Comparison of ENCODE assay signal across 23 cellular contexts in the genomic region with DNA sequence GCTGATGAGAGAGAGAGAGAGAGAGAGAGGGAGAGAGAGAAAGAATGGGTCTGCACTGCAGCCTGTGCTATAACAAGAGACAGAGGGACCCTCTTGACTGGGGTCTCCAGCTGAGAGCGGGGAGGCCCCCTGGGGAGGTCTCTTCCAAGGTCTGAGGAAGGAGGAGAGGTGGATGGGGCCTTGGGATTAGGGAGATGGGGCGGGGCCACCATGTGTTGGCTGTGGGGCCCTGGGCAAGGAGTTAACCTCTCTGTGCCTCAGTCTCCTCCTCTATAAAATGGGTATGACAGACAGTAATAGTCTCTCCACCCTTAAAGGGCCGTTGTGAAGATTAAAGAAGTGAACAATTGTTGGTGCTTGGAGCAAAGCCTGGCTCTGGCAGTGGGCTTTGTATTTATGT.
DNase-seq lines count a peak whose midpoint lies in the region; ATAC-seq, FAIRE-seq and TF ChIP-seq lines count a peak whose summit lies in the region.
"Had no signal": no experiment of that assay in that cellular context is flagged by ENCODE, and none has a peak within 500 bp of the region (broad histone marks: within the 10 kb centered on the region; RNA-seq: fewer than 3 reads in every experiment).

No MANE protein-coding gene starts in this region.

- H3K4me3 Mint-ChIP-seq in natural killer cell (no peak overlapping the region), progenitor cell of endocrine pancreas (ENCODE audit: low read depth) (no peak overlapping the region)
- no peak overlapping the region for H3K4me3 Mint-ChIP-seq in natural killer cell treated with Interleukin-12 subunit alpha and Interleukin-12 subunit beta and Interleukin-15 and Interleukin-18, amount 100 ng/mL, for 72 hours
- H3K4me3 Mint-ChIP-seq: activated CD4-positive, alpha-beta T cell treated with anti-CD3 and anti-CD28 coated beads, Interleukin-2, amount 10 ng/mL, durations not matched to agents 24 days and 14 days; activated T-cell treated with anti-CD3 and anti-CD28 coated beads, Interleukin-2, amount 50 U/mL, for 72 hours; nephron progenitor cell had no signal

- no peak for TF ChIP-seq POLR2A in GM12892 (IDR thresholded peaks at IDR 0.05; ENCODE audit: low read depth, low read length)

- no peak overlapping the region for H3K27ac ChIP-seq in kidney (ENCODE audit: low read depth in 2 of 2, low read length in 2 of 2)
- H3K27ac ChIP-seq: BLaER1 treated with 17β-estradiol and CSF1 and Interleukin-3, amounts not matched to agents 10 nM and 100 nM; gastroesophageal sphincter; hepatocyte; pancreas; Peyer's patch; transverse colon had no signal

- no peaks in the 10 kb centered on the region for H3K9me3 ChIP-seq in kidney (ENCODE audit: control insufficient read depth in 1 of 2, low read length in 2 of 2)
- H3K9me3 ChIP-seq: gastroesophageal sphincter, pancreas, transverse colon had no signal

- no peak for ATAC-seq in natural killer cell
- no peak for ATAC-seq in natural killer cell treated with Interleukin-12 subunit alpha and Interleukin-12 subunit beta and Interleukin-15 and Interleukin-18, amount 100 ng/mL, for 72 hours
- ATAC-seq in GM18519 (IDR thresholded peaks at IDR 0.05; ENCODE audit: low FRiP score, unreplicated experiment), result no peak
- ATAC-seq: activated T-cell treated with anti-CD3 and anti-CD28 coated beads, Interleukin-2, amount 50 U/mL, for 72 hours; gastroesophageal sphincter; pancreas had no signal

- H3K27ac Mint-ChIP-seq in natural killer cell (no peak overlapping the region), progenitor cell of endocrine pancreas (no peak overlapping the region)
- H3K27ac Mint-ChIP-seq in natural killer cell treated with Interleukin-12 subunit alpha and Interleukin-12 subunit beta and Interleukin-15 and Interleukin-18, amount 100 ng/mL, for 72 hours, result no peak overlapping the region
- H3K27ac Mint-ChIP-seq: activated CD4-positive, alpha-beta T cell treated with anti-CD3 and anti-CD28 coated beads, Interleukin-2, amount 10 ng/mL, durations not matched to agents 24 days and 14 days; activated T-cell treated with anti-CD3 and anti-CD28 coated beads, Interleukin-2, amount 50 U/mL, for 72 hours; nephron progenitor cell had no signal

- intact Hi-C loops in natural killer cell (cut with micrococcal nuclease) (no loop called here), kidney (cut with DNase I) (loop anchor here (10.0 kb wide), 1 partner anchor 128 kb away; no protein-coding TSS in a partner anchor)

- H3K4me1 Mint-ChIP-seq in natural killer cell (no peaks in the 10 kb centered on the region), progenitor cell of endocrine pancreas (ENCODE audit: low read depth) (peaks cover 2% of the 10 kb centered on the region)
- H3K4me1 Mint-ChIP-seq in natural killer cell treated with Interleukin-12 subunit alpha and Interleukin-12 subunit beta and Interleukin-15 and Interleukin-18, amount 100 ng/mL, for 72 hours (ENCODE audit: low read depth in 2 of 2), result no peaks in the 10 kb centered on the region

- H3K27me3 Mint-ChIP-seq in natural killer cell (ENCODE audit: low read depth in 2 of 2), result peaks cover 6 to 7% of the 10 kb centered on the region in 2 donors
- peaks cover 0 to 2% of the 10 kb centered on the region in 2 donors for H3K27me3 Mint-ChIP-seq in natural killer cell treated with Interleukin-12 subunit alpha and Interleukin-12 subunit beta and Interleukin-15 and Interleukin-18, amount 100 ng/mL, for 72 hours
- no peaks in the 10 kb centered on the region for H3K27me3 Mint-ChIP-seq in progenitor cell of endocrine pancreas

- H3K4me1 ChIP-seq in kidney (ENCODE audit: control insufficient read depth in 1 of 2, insufficient read depth in 1 of 2, low read depth in 1 of 2, low read length in 2 of 2), result no peaks in the 10 kb centered on the region
- H3K4me1 ChIP-seq: HAP-1, pancreas had no signal

- H3K36me3 Mint-ChIP-seq in natural killer cell (no peaks in the 10 kb centered on the region), progenitor cell of endocrine pancreas (ENCODE audit: insufficient read depth) (no peaks in the 10 kb centered on the region)
- H3K36me3 Mint-ChIP-seq in natural killer cell treated with Interleukin-12 subunit alpha and Interleukin-12 subunit beta and Interleukin-15 and Interleukin-18, amount 100 ng/mL, for 72 hours, result no peaks in the 10 kb centered on the region

- peak; percentile 1 for DNase-seq in natural killer cell
- DNase-seq in natural killer cell treated with Interleukin-12 subunit alpha and Interleukin-12 subunit beta and Interleukin-15 and Interleukin-18, amount 100 ng/mL, for 72 hours (ENCODE audit: low spot score), result no peak
- peak; percentile 48 for DNase-seq in kidney
- DNase-seq in progenitor cell of endocrine pancreas (ENCODE audit: low spot score, unreplicated experiment), result peak; percentile 0
- no peak for DNase-seq in SIG-M5 treated with dmso at 0.1 percent for 504 hours (lab: John Stamatoyannopoulos, UW; ENCODE audit: unreplicated experiment)
- no peak for DNase-seq in GM12892 (ENCODE audit: insufficient read length)
- DNase-seq: activated CD4-positive, alpha-beta T cell treated with anti-CD3 and anti-CD28 coated beads, Interleukin-2, amount 10 ng/mL, durations not matched to agents 24 days and 14 days; activated naive CD4-positive, alpha-beta T cell treated with Interleukin-2 at 50 U/mL for 16 hours; activated T-cell treated with anti-CD3 and anti-CD28 coated beads, Interleukin-2, amount 50 U/mL, for 72 hours; MV-4-11; NCI-H1436 treated with DMSO at 0.1 percent for 48 hours; NCI-H82; nephron progenitor cell; SHP77 treated with DMSO at 0.1 percent for 48 hours; transverse colon had no signal

- TF ChIP-seq CTCF in natural killer cell (IDR thresholded peaks at IDR 0.05) (no peak), kidney (IDR thresholded peaks at IDR 0.05; ENCODE audit: borderline replicate concordance, extremely low read depth, insufficient read depth) (no peak), progenitor cell of endocrine pancreas (IDR thresholded peaks at IDR 0.05; ENCODE audit: unreplicated experiment) (no peak)

- FAIRE-seq in kidney (lab: Jason Lieb, UNC), result no peak
- no peak for FAIRE-seq in GM12892 (lab: Jason Lieb, UNC)
- FAIRE-seq: endothelial cell of umbilical vein, pancreas had no signal

- H3K9me3 Mint-ChIP-seq in natural killer cell, result no peaks in the 10 kb centered on the region
- no peaks in the 10 kb centered on the region for H3K9me3 Mint-ChIP-seq in natural killer cell treated with Interleukin-12 subunit alpha and Interleukin-12 subunit beta and Interleukin-15 and Interleukin-18, amount 100 ng/mL, for 72 hours
- peaks cover 5% of the 10 kb centered on the region for H3K9me3 Mint-ChIP-seq in progenitor cell of endocrine pancreas (ENCODE audit: low read depth)
- H3K9me3 Mint-ChIP-seq: activated CD4-positive, alpha-beta T cell treated with anti-CD3 and anti-CD28 coated beads, Interleukin-2, amount 10 ng/mL, durations not matched to agents 24 days and 14 days; activated T-cell treated with anti-CD3 and anti-CD28 coated beads, Interleukin-2, amount 50 U/mL, for 72 hours had no signal

- no peak overlapping the region for H3K4me3 ChIP-seq in kidney (ENCODE audit: low read length in 2 of 2)
- H3K4me3 ChIP-seq: BLaER1 treated with 17β-estradiol and CSF1 and Interleukin-3, amounts not matched to agents 10 nM and 100 nM; gastroesophageal sphincter; HAP-1; hepatocyte; pancreas; Peyer's patch; transverse colon had no signal

- no peak overlapping the region for H3K9ac ChIP-seq in kidney (ENCODE audit: low read length in 2 of 2)
- H3K9ac ChIP-seq: BLaER1 treated with 17β-estradiol and CSF1 and Interleukin-3, amounts not matched to agents 10 nM and 100 nM had no signal

- H3K36me3 ChIP-seq in kidney (ENCODE audit: control insufficient read depth in 1 of 2, insufficient read depth in 2 of 2, low read length in 2 of 2), result no peaks in the 10 kb centered on the region
- H3K36me3 ChIP-seq: BLaER1 treated with 17β-estradiol and CSF1 and Interleukin-3, amounts not matched to agents 10 nM and 100 nM; gastroesophageal sphincter; HAP-1; pancreas; Peyer's patch; transverse colon had no signal

Comparison
In these comparisons a context has a peak if more than half of its experiments do, and no peak if none do; other contexts are left out.
1. DNase-seq: peak in natural killer cell (single experiment), kidney (single experiment) and progenitor cell of endocrine pancreas (single experiment); none in natural killer cell treated with Interleukin-12 subunit alpha and Interleukin-12 subunit beta and Interleukin-15 and Interleukin-18, amount 100 ng/mL, for 72 hours (single experiment), SIG-M5 treated with dmso at 0.1 percent for 504 hours (single experiment) and GM12892 (single experiment).